Comparison of ENCODE assay signal across 8 cellular contexts in genomic region chr12:30794591-30795409, GRCh38. TPM values are rescaled to one million over a fixed set of nuclear protein-coding genes. Genes with fewer than 3 reads are reported as not detected.
DNase-seq lines count a peak whose midpoint lies in the region; ATAC-seq and TF ChIP-seq lines count a peak whose summit lies in the region.

No MANE protein-coding gene starts in this region.

- H3K36me3 Mint-ChIP-seq in activated naive CD8-positive, alpha-beta T cell treated with anti-CD3 and anti-CD28 coated beads for 36 hours = peaks cover 2% of the 10 kb centered on the region
- no peaks in the 10 kb centered on the region for H3K36me3 Mint-ChIP-seq in stimulated activated memory B cell treated with anti-CD40 and anti-IgM and Interleukin-4, amounts not matched to agents 10 μg/mL and 1 μg/mL and 100 μg/mL, for 72 hours

- no peak for TF ChIP-seq CTCF in C4-2B (conservative IDR thresholded peaks at IDR 0.05)

- H3K9me3 Mint-ChIP-seq in activated naive CD8-positive, alpha-beta T cell treated with anti-CD3 and anti-CD28 coated beads for 36 hours = no peaks in the 10 kb centered on the region
- no peaks in the 10 kb centered on the region for H3K9me3 Mint-ChIP-seq in stimulated activated memory B cell treated with anti-CD40 and anti-IgM and Interleukin-4, amounts not matched to agents 10 μg/mL and 1 μg/mL and 100 μg/mL, for 72 hours

- TF ChIP-seq EP300 in Ishikawa (IDR thresholded peaks at IDR 0.05; ENCODE audit: borderline replicate concordance) = peak; percentile 91

- peak; percentile 10 for ATAC-seq in stimulated activated memory B cell treated with anti-CD40 and anti-IgM and Interleukin-4, amounts not matched to agents 10 μg/mL and 1 μg/mL and 100 μg/mL, for 72 hours
- ATAC-seq in HG02884 (IDR thresholded peaks at IDR 0.05; ENCODE audit: unreplicated experiment) (no peak), GM19467 (IDR thresholded peaks at IDR 0.05; ENCODE audit: unreplicated experiment) (no peak)

- DNase-seq in activated naive CD8-positive, alpha-beta T cell treated with anti-CD3 and anti-CD28 coated beads for 36 hours = no peak
- peak; percentile 47 for DNase-seq in hepatic stellate cell (ENCODE audit: low spot score)
- no peak for DNase-seq in NCI-H774 (lab: John Stamatoyannopoulos, UW)

- no peak for TF ChIP-seq RAD21 in Ishikawa (IDR thresholded peaks at IDR 0.05; ENCODE audit: low read depth)

- no peak overlapping the region for H3K27ac Mint-ChIP-seq in activated naive CD8-positive, alpha-beta T cell treated with anti-CD3 and anti-CD28 coated beads for 36 hours
- no peak overlapping the region for H3K27ac Mint-ChIP-seq in stimulated activated memory B cell treated with anti-CD40 and anti-IgM and Interleukin-4, amounts not matched to agents 10 μg/mL and 1 μg/mL and 100 μg/mL, for 72 hours

- H3K4me3 Mint-ChIP-seq in activated naive CD8-positive, alpha-beta T cell treated with anti-CD3 and anti-CD28 coated beads for 36 hours = peak overlapping the region; percentile 79
- H3K4me3 Mint-ChIP-seq in stimulated activated memory B cell treated with anti-CD40 and anti-IgM and Interleukin-4, amounts not matched to agents 10 μg/mL and 1 μg/mL and 100 μg/mL, for 72 hours = no peak overlapping the region

- peaks cover 13% of the 10 kb centered on the region for H3K4me1 Mint-ChIP-seq in activated naive CD8-positive, alpha-beta T cell treated with anti-CD3 and anti-CD28 coated beads for 36 hours
- H3K4me1 Mint-ChIP-seq in stimulated activated memory B cell treated with anti-CD40 and anti-IgM and Interleukin-4, amounts not matched to agents 10 μg/mL and 1 μg/mL and 100 μg/mL, for 72 hours = peaks cover 30% of the 10 kb centered on the region

- H3K27ac ChIP-seq in C4-2B = peak overlapping the region; percentile 87

- peaks cover 52% of the 10 kb centered on the region for H3K27me3 Mint-ChIP-seq in activated naive CD8-positive, alpha-beta T cell treated with anti-CD3 and anti-CD28 coated beads for 36 hours
- peaks cover 53% of the 10 kb centered on the region for H3K27me3 Mint-ChIP-seq in stimulated activated memory B cell treated with anti-CD40 and anti-IgM and Interleukin-4, amounts not matched to agents 10 μg/mL and 1 μg/mL and 100 μg/mL, for 72 hours

TF ChIP-seq in Ishikawa, 13 proteins besides CTCF, POLR2A, EP300 and RAD21:
- peak; percentile 81 for TF ChIP-seq FOXM1 (IDR thresholded peaks at IDR 0.05; ENCODE audit: borderline replicate concordance, low read depth)
- TF ChIP-seq YY1 (IDR thresholded peaks at IDR 0.05; ENCODE audit: low read depth) = no peak
- TF ChIP-seq CREB1 (IDR thresholded peaks at IDR 0.05; ENCODE audit: low read depth) = no peak
- no peak for TF ChIP-seq TAF1 (IDR thresholded peaks at IDR 0.05; ENCODE audit: low read depth)
- TF ChIP-seq TEAD4 (IDR thresholded peaks at IDR 0.05) = peak; percentile 47; the same call in 1 of the 2 replicates
- TF ChIP-seq MAX (IDR thresholded peaks at IDR 0.05) = no peak
- TF ChIP-seq TCF12 (IDR thresholded peaks at IDR 0.05; ENCODE audit: low read depth) = peak; percentile 83
- 0 out of 2 replicates have a peak, but pooled peaks have one; percentile 12 for TF ChIP-seq USF1 (IDR thresholded peaks at IDR 0.05)
- 0 out of 2 replicates have a peak, but pooled peaks have one; percentile 3 for TF ChIP-seq CEBPB (IDR thresholded peaks at IDR 0.05)
- peak; percentile 70 for TF ChIP-seq NFIC (IDR thresholded peaks at IDR 0.05)
- peak; percentile 76 for TF ChIP-seq EGR1 (IDR thresholded peaks at IDR 0.05)
- TF ChIP-seq REST (IDR thresholded peaks at IDR 0.05; ENCODE audit: low read depth) = no peak
- TF ChIP-seq ZBTB7A (IDR thresholded peaks at IDR 0.05; ENCODE audit: low read depth) = no peak

RNA-seq across cellular contexts. Expression of gene CAPRIN2, which starts 40.0 kb away (rescaled TPM):
- total RNA-seq in activated naive CD8-positive, alpha-beta T cell treated with anti-CD3 and anti-CD28 coated beads for 36 hours = 1 to 10 TPM; 6.7 to 8.6 TPM
